Comparison of ENCODE assay signal across 1 cellular context in genomic region chr7:133061357-133061756, GRCh38.
TF ChIP-seq lines count a peak whose summit lies in the region.

No MANE protein-coding gene starts in this region.

TF ChIP-seq in GM23338, 12 proteins besides CTCF, POLR2A, EP300 and RAD21 (continued from another document):
- TF ChIP-seq ZNF462 (CRISPR knock-in tag; IDR thresholded peaks at IDR 0.05) (no peak), EZH2phosphoT487 (IDR thresholded peaks at IDR 0.05; ENCODE audit: unreplicated experiment) (no peak), REST (IDR thresholded peaks at IDR 0.05; ENCODE audit: unreplicated experiment) (no peak), CREB1 (CRISPR knock-in tag; IDR thresholded peaks at IDR 0.05; ENCODE audit: low read depth) (no peak), POLR2AphosphoS5 (IDR thresholded peaks at IDR 0.05; ENCODE audit: low read depth) (no peak), ZNF331 (CRISPR knock-in tag; IDR thresholded peaks at IDR 0.05; ENCODE audit: low read depth) (no peak), ETS1 (IDR thresholded peaks at IDR 0.05) (no peak), ZNF114 (CRISPR knock-in tag; IDR thresholded peaks at IDR 0.05) (no peak)
TF ChIP-seq in GM23338: peak in this region for 0.
